ENCODE assay signal across 21 cellular contexts in the genomic region with DNA sequence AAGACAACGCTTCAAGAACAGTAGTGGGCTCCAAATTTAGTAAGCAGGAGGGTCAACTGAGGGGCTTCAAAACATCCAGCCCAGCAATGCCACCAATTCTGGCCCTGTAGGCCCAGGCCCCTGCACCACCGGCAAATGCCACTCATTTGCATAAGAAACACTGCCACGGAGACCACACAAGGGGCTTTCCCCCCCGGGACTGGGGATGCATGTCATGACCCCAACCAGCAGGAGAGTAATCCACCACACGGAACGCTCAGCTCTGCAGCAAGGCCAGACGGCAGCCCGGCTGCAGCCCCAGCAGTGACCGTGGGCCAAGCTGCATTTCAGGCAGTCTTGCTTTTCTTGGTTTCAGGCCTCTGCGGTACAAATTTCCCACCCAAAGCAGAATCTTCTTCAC. TPM values are rescaled to one million over a fixed set of nuclear protein-coding genes. Genes with fewer than 3 reads are reported as not detected.
A peak's percentile ranks its signal among the peaks of the same experiment; 100 is the strongest.
DNase-seq lines count a peak whose midpoint lies in the region; ATAC-seq and TF ChIP-seq lines count a peak whose summit lies in the region.
"Had no signal": no experiment of that assay in that cellular context is flagged by ENCODE, and none has a peak within 500 bp of the region (broad histone marks: within the 10 kb centered on the region; RNA-seq: fewer than 3 reads in every experiment).

No MANE protein-coding gene starts in this region.

- H3K4me2 ChIP-seq in osteoblast (ENCODE audit: insufficient read depth, low read length): no peak overlapping the region

- peaks cover 67% of the 10 kb centered on the region for H4K20me1 ChIP-seq in osteoblast (ENCODE audit: insufficient read depth, low read length)

- H3K27ac ChIP-seq in HUES6 (ENCODE audit: low read depth, low read length) (peak overlapping the region; percentile 38; the same call in 1 of the 2 replicates), endodermal cell (ENCODE audit: low read depth, low read length) (no peak overlapping the region), osteoblast (ENCODE audit: low read depth, low read length) (peak overlapping the region; percentile 17)
- H3K27ac ChIP-seq in CD4-positive, alpha-beta memory T cell (ENCODE audit: low read depth, low read length): no peak overlapping the region
- H3K27ac ChIP-seq: HL-60 had no signal

- POLR2A ChIA-PET in CD4-positive, alpha-beta memory T cell (lab: Charles Lee; ENCODE audit: partially characterized antibody): no interaction called here

- H3K27me3 ChIP-seq in HUES6 (ENCODE audit: control insufficient read depth, insufficient read depth, low read length) (no peaks in the 10 kb centered on the region), endodermal cell (ENCODE audit: control insufficient read depth, insufficient read depth, low read length, poor library complexity, severe bottlenecking) (no peaks in the 10 kb centered on the region), osteoblast (ENCODE audit: insufficient read depth, low read length) (no peaks in the 10 kb centered on the region)
- H3K27me3 ChIP-seq in CD4-positive, alpha-beta memory T cell (ENCODE audit: insufficient read depth, low read length): no peaks in the 10 kb centered on the region

- 44 to 69% methylated on average over 10 of the region's 10 CpGs for whole genome bisulfite sequencing in endodermal cell (ENCODE audit: insufficient coverage in 1 of 2, insufficient read length in 1 of 2), 2 experiments

- H3K4me3 ChIP-seq in HUES6 (ENCODE audit: low read depth, low read length) (peak overlapping the region; percentile 8; the same call in 1 of the 2 replicates), endodermal cell (ENCODE audit: low read length) (no peak overlapping the region), osteoblast (ENCODE audit: insufficient read depth, low read length) (no peak overlapping the region)
- H3K4me3 ChIP-seq in CD4-positive, alpha-beta memory T cell (ENCODE audit: low read length in 2 of 2): no peak overlapping the region

- peak overlapping the region; percentile 29 for H3K9ac ChIP-seq in HUES6 (ENCODE audit: low read length)
- H3K9ac ChIP-seq in endodermal cell (ENCODE audit: extremely low read depth, low read length, poor library complexity, severe bottlenecking): no peak overlapping the region

- no peaks in the 10 kb centered on the region for H3K27me3 Mint-ChIP-seq in endodermal cell (ENCODE audit: insufficient read depth)
- no peaks in the 10 kb centered on the region for H3K27me3 Mint-ChIP-seq in CD4-positive, alpha-beta memory T cell
- H3K27me3 Mint-ChIP-seq: activated CD4-positive, alpha-beta memory T cell treated with anti-CD3 and anti-CD28 coated beads for 36 hours; CD8-positive, alpha-beta memory T cell; stimulated activated naive CD8-positive, alpha-beta T cell treated with anti-CD3 and anti-CD28 coated beads, Interleukin-15, Interleukin-2, amounts not matched to agents 100 ng/mL and 50 ng/mL, for 24 hours had no signal

- H3K79me2 ChIP-seq in osteoblast (ENCODE audit: insufficient read depth, low read length): peaks cover 92% of the 10 kb centered on the region

- peak overlapping the region; percentile 25 for H3K27ac Mint-ChIP-seq in endodermal cell
- peak overlapping the region in 1 of 7 donors; percentile 22 for H3K27ac Mint-ChIP-seq in CD4-positive, alpha-beta memory T cell
- H3K27ac Mint-ChIP-seq: activated CD4-positive, alpha-beta memory T cell treated with anti-CD3 and anti-CD28 coated beads for 36 hours; activated naive CD4-positive, alpha-beta T cell treated with anti-CD3 and anti-CD28 coated beads for 36 hours; stimulated activated naive CD8-positive, alpha-beta T cell treated with anti-CD3 and anti-CD28 coated beads, Interleukin-15, Interleukin-2, amounts not matched to agents 100 ng/mL and 50 ng/mL, for 24 hours had no signal

- peak; percentile 67 for DNase-seq in ELF-1 (ENCODE audit: low read depth, low spot score)
- peak; percentile 72 for DNase-seq in endodermal cell
- DNase-seq in osteoblast (ENCODE audit: insufficient read length, low spot score, missing footprints): peak; percentile 73
- no peak for DNase-seq in posterior cingulate gyrus
- no peak for DNase-seq in NCI-H146 treated with DMSO at 0.1 percent for 48 hours (lab: John Stamatoyannopoulos, UW; ENCODE audit: unreplicated experiment)
- DNase-seq in CD4-positive, alpha-beta memory T cell: no peak
- DNase-seq: ACHN; activated CD4-positive, alpha-beta memory T cell treated with anti-CD3 and anti-CD28 coated beads for 36 hours; activated naive CD4-positive, alpha-beta T cell treated with anti-CD3 and anti-CD28 coated beads for 36 hours; aorta; CD8-positive, alpha-beta memory T cell; KBM-7; NCI-H2081; NCI-H446 treated with DMSO at 0.1 percent for 48 hours; NK-92 treated with Interleukin-12 subunit alpha and Interleukin-12 subunit beta, amount 100 ng/mL, for 24 hours; SW 1271 had no signal

- peaks cover 48% of the 10 kb centered on the region for H3K4me1 ChIP-seq in HUES6 (ENCODE audit: control insufficient read depth, insufficient read depth, low read length)
- H3K4me1 ChIP-seq in endodermal cell (ENCODE audit: control insufficient read depth, insufficient read depth, low read length): peaks cover 10% of the 10 kb centered on the region
- H3K4me1 ChIP-seq in osteoblast (ENCODE audit: insufficient read depth, low read length): peaks cover 2% of the 10 kb centered on the region
- peaks cover 11% of the 10 kb centered on the region for H3K4me1 ChIP-seq in CD4-positive, alpha-beta memory T cell (ENCODE audit: insufficient read depth, low read length)

- H3K4me3 Mint-ChIP-seq in endodermal cell: no peak overlapping the region
- H3K4me3 Mint-ChIP-seq in CD4-positive, alpha-beta memory T cell: no peak overlapping the region
- H3K4me3 Mint-ChIP-seq: activated CD4-positive, alpha-beta memory T cell treated with anti-CD3 and anti-CD28 coated beads for 36 hours; activated naive CD4-positive, alpha-beta T cell treated with anti-CD3 and anti-CD28 coated beads for 36 hours; CD8-positive, alpha-beta memory T cell; nephron; stimulated activated naive CD8-positive, alpha-beta T cell treated with anti-CD3 and anti-CD28 coated beads, Interleukin-15, Interleukin-2, amounts not matched to agents 100 ng/mL and 50 ng/mL, for 24 hours had no signal

- no peak overlapping the region for H2AFZ ChIP-seq in osteoblast (ENCODE audit: low read length)

- CTCF ChIA-PET in CD4-positive, alpha-beta memory T cell (lab: Charles Lee; ENCODE audit: partially characterized antibody): interaction anchor here (0.9 to 1.2 kb wide), 3 partner anchors 11 to 13 kb away, joined by 3 to 4 read pairs (median 3); no protein-coding TSS in a partner anchor

- H3K36me3 ChIP-seq in HUES6 (ENCODE audit: control insufficient read depth, insufficient read depth, low read length) (peaks cover 34% of the 10 kb centered on the region), endodermal cell (ENCODE audit: control insufficient read depth, insufficient read depth, low read length) (peaks cover 44% of the 10 kb centered on the region), osteoblast (ENCODE audit: insufficient read depth, low read length) (peaks cover 27% of the 10 kb centered on the region)
- H3K36me3 ChIP-seq in CD4-positive, alpha-beta memory T cell (ENCODE audit: insufficient read depth, low read length): peaks cover 23% of the 10 kb centered on the region

- H3K9me3 ChIP-seq in HUES6 (ENCODE audit: control insufficient read depth, insufficient read depth, low read depth, low read length): no peaks in the 10 kb centered on the region
- H3K9me3 ChIP-seq in endodermal cell (ENCODE audit: control insufficient read depth, low read length): no peaks in the 10 kb centered on the region
- no peaks in the 10 kb centered on the region for H3K9me3 ChIP-seq in osteoblast (ENCODE audit: low read depth, low read length)
- no peaks in the 10 kb centered on the region for H3K9me3 ChIP-seq in CD4-positive, alpha-beta memory T cell (ENCODE audit: control insufficient read depth in 1 of 2, low read length in 2 of 2)

- TF ChIP-seq CTCF in endodermal cell (conservative IDR thresholded peaks at IDR 0.05) (no peak), osteoblast (IDR thresholded peaks at IDR 0.05; ENCODE audit: extremely low read depth, low read depth, low read length) (no peak)

- intact Hi-C loops in posterior cingulate gyrus (cut with DNase I): no loop called here
- intact Hi-C loops in CD4-positive, alpha-beta memory T cell (cut with micrococcal nuclease): no loop called here

- peaks cover 29% of the 10 kb centered on the region for H3K36me3 Mint-ChIP-seq in endodermal cell (ENCODE audit: low read depth)
- peaks cover 16 to 40% of the 10 kb centered on the region in 2 donors for H3K36me3 Mint-ChIP-seq in CD4-positive, alpha-beta memory T cell

- H3K4me1 Mint-ChIP-seq in endodermal cell: peaks cover 30% of the 10 kb centered on the region
- H3K4me1 Mint-ChIP-seq in CD4-positive, alpha-beta memory T cell: peaks cover 13 to 34% (median 20%) of the 10 kb centered on the region in 4 donors

- no peak for ATAC-seq in GM18519 (IDR thresholded peaks at IDR 0.05; ENCODE audit: low FRiP score, unreplicated experiment)

- H3K9me3 Mint-ChIP-seq in endodermal cell: no peaks in the 10 kb centered on the region
- H3K9me3 Mint-ChIP-seq in CD4-positive, alpha-beta memory T cell: no peaks in the 10 kb centered on the region
- H3K9me3 Mint-ChIP-seq: activated CD4-positive, alpha-beta memory T cell treated with anti-CD3 and anti-CD28 coated beads for 36 hours; activated naive CD4-positive, alpha-beta T cell treated with anti-CD3 and anti-CD28 coated beads for 36 hours; CD8-positive, alpha-beta memory T cell; nephron; stimulated activated naive CD8-positive, alpha-beta T cell treated with anti-CD3 and anti-CD28 coated beads, Interleukin-15, Interleukin-2, amounts not matched to agents 100 ng/mL and 50 ng/mL, for 24 hours had no signal

RNA-seq across cellular contexts. Expression of a gene that starts 14.1 kb away (rescaled TPM):
- 10 to 100 TPM; 26.3 to 28.0 TPM for total RNA-seq in endodermal cell
- polyA plus RNA-seq in endodermal cell (2013, experiment 1 of 2): 29.6 TPM
- polyA plus RNA-seq in endodermal cell (2013, experiment 2 of 2): 26.6 TPM
- total RNA-seq in osteoblast: 12.1 and 18.1 TPM in 2 replicates
- 10 to 100 TPM; 18.6 to 21.7 TPM for total RNA-seq in CD4-positive, alpha-beta memory T cell
- polyA plus RNA-seq in CD4-positive, alpha-beta memory T cell: 10 to 100 TPM; 35.6 to 38.6 TPM

RNA-seq across cellular contexts. Expression of a gene that starts 53.4 kb away (rescaled TPM):
- total RNA-seq in endodermal cell: 10 to 100 TPM; 12.2 to 17.2 TPM
- polyA plus RNA-seq in endodermal cell (2013, experiment 1 of 2): 15.2 TPM
- polyA plus RNA-seq in endodermal cell (2013, experiment 2 of 2): 13.7 TPM
- total RNA-seq in osteoblast: 13.0 and 15.2 TPM in 2 replicates
- 10 to 100 TPM; 13.1 to 13.5 TPM for total RNA-seq in CD4-positive, alpha-beta memory T cell
- 1 to 10 TPM in 1 of 2 donors, under 1 TPM in 1; 0.32 to 2.3 TPM for polyA plus RNA-seq in CD4-positive, alpha-beta memory T cell

Comparison
In these comparisons a context has a peak if more than half of its experiments do, and no peak if none do; other contexts are left out.
1. DNase-seq: peak in ELF-1 (single experiment), endodermal cell (single experiment) and osteoblast (single experiment); none in posterior cingulate gyrus (0 of 10), NCI-H146 treated with DMSO at 0.1 percent for 48 hours (single experiment) and CD4-positive, alpha-beta memory T cell (0 of 5).
2. H3K27ac ChIP-seq: peak in HUES6 (single experiment) and osteoblast (single experiment); none in endodermal cell (single experiment) and CD4-positive, alpha-beta memory T cell (single experiment).